17 cellular contexts compared by ENCODE assay signal in the genomic region with DNA sequence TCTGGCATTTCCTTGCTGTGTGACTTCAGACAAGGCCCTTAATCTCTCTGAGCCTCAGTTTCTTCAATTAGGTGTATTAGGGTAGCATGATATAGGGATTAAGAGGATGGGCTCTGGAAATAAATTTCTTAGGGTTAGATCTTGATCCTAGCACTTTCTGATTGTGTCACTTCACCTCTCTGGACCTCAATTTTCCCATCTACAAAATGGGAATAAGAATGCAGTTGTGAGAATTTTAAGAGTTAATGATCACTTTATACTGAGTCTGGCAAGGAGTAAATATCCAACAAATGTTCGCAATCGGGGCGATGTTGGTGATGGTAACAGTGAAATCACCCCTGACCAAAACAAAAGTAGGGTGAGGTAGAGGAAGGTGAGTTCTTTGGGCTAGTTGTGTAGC. TPM values are rescaled to one million over a fixed set of nuclear protein-coding genes. Genes with fewer than 3 reads are reported as not detected.
DNase-seq lines count a peak whose midpoint lies in the region; ATAC-seq, FAIRE-seq and TF ChIP-seq lines count a peak whose summit lies in the region.
"Had no signal": no experiment of that assay in that cellular context is flagged by ENCODE, and none has a peak within 500 bp of the region (broad histone marks: within the 10 kb centered on the region; RNA-seq: fewer than 3 reads in every experiment).

No MANE protein-coding gene starts in this region.

- peaks cover 10% of the 10 kb centered on the region for H3K23me2 ChIP-seq in H1 (ENCODE audit: low read depth, low read length)

- H2BK20ac ChIP-seq in H1 (ENCODE audit: low read length): peak overlapping the region; percentile 56; the same call in 1 of the 2 replicates

- no peaks in the 10 kb centered on the region for H3F3A ChIP-seq in GM23338 (replicated peaks; ENCODE audit: low read depth)

- H3K36me3 ChIP-seq in GM23338 (ENCODE audit: insufficient read depth) (no peaks in the 10 kb centered on the region), NT2/D1 (ENCODE audit: insufficient read depth, insufficient read length, low read length) (no peaks in the 10 kb centered on the region), H1 (ENCODE audit: control insufficient read depth in 2 of 4, insufficient read depth in 4 of 4, low read length in 3 of 4) (no peaks in the 10 kb centered on the region)
- H3K36me3 ChIP-seq: BLaER1 had no signal

- no peak overlapping the region for H4K91ac ChIP-seq in H1 (replicated peaks; ENCODE audit: insufficient read length, low read length)

- H3K56ac ChIP-seq in H1 (replicated peaks; ENCODE audit: insufficient read length, low read depth, low read length): no peak overlapping the region

- intact Hi-C loops in lower leg skin (cut with DNase I; ENCODE audit: low total_unique reads): no loop called here

- H3K4me1 Mint-ChIP-seq in GM23338: peaks cover 59% of the 10 kb centered on the region
- H3K4me1 Mint-ChIP-seq in activated CD8-positive, alpha-beta T cell treated with anti-CD3 and anti-CD28 coated beads, Interleukin-2, amount 10 ng/mL, durations not matched to agents 7 days and 5 days (ENCODE audit: low read depth): no peaks in the 10 kb centered on the region
- H3K4me1 Mint-ChIP-seq: CD14-positive monocyte had no signal

- H4K20me1 ChIP-seq in GM23338 (replicated peaks; ENCODE audit: insufficient read depth) (no peaks in the 10 kb centered on the region; the same call in 1 of the 2 replicates), H1 (replicated peaks in 1 of 2; ENCODE audit: control insufficient read depth in 1 of 2, insufficient read depth in 2 of 2, low read length in 2 of 2) (peaks cover 0 to 2% of the 10 kb centered on the region in 2 experiments)
- H4K20me1 ChIP-seq: BLaER1 had no signal

- no peak for TF ChIP-seq RAD21 in H1 (IDR thresholded peaks at IDR 0.05 in 1 of 2, conservative IDR thresholded peaks at IDR 0.05 in 1 of 2; ENCODE audit: low read depth in 2 of 2, low read length in 2 of 2)

- no peak overlapping the region for H3K4me2 ChIP-seq in GM23338
- H3K4me2 ChIP-seq in H1 (ENCODE audit: insufficient read depth in 1 of 2, low read depth in 2 of 2, low read length in 2 of 2): no peak overlapping the region
- H3K4me2 ChIP-seq: BLaER1, KMS-11 had no signal

- ATAC-seq in GM23338: no peak
- ATAC-seq in activated CD8-positive, alpha-beta T cell treated with anti-CD3 and anti-CD28 coated beads, Interleukin-2, amount 10 ng/mL, durations not matched to agents 7 days and 5 days: no peak
- ATAC-seq: HCT116 had no signal

- H2BK5ac ChIP-seq in H1 (ENCODE audit: low read depth, low read length): peak overlapping the region; percentile 36; the same call in 1 of the 2 replicates

- DNase-seq in GM23338 (ENCODE audit: low spot score) (no peak), NT2/D1 (ENCODE audit: low read depth, low spot score) (no peak), H1 (ENCODE audit: low read depth in 1 of 2, low spot score in 2 of 2) (no peak), OCI-M1 (lab: John Stamatoyannopoulos, UW) (no peak), lower leg skin (ENCODE audit: low spot score in 2 of 2) (no peak)
- DNase-seq in activated CD8-positive, alpha-beta T cell treated with anti-CD3 and anti-CD28 coated beads, Interleukin-2, amount 10 ng/mL, durations not matched to agents 7 days and 5 days: no peak
- DNase-seq: CD4-positive, alpha-beta memory T cell; DMS79 treated with DMSO at 0.1 percent for 48 hours; GF-D8; HFFc6 had no signal

- H2BK12ac ChIP-seq in H1 (ENCODE audit: low read depth, low read length): 0 out of 2 replicates have a peak overlapping the region, but pooled peaks have one; percentile 40

- H2AFZ ChIP-seq in GM23338: 0 out of 2 replicates have a peak overlapping the region, but pooled peaks have one; percentile 23
- no peak overlapping the region for H2AFZ ChIP-seq in H1 (ENCODE audit: low read length)

- FAIRE-seq in H1 (lab: Jason Lieb, UNC): no peak
- FAIRE-seq: A204.1, H54 had no signal

- no peak overlapping the region for H3K14ac ChIP-seq in H1 (ENCODE audit: insufficient read length)

- H2AK5ac ChIP-seq in H1 (ENCODE audit: low read depth, low read length): no peak overlapping the region; the same call in 1 of the 2 replicates

- no peak for TF ChIP-seq POLR2A in H1 (IDR thresholded peaks at IDR 0.05; ENCODE audit: control extremely low read depth in 1 of 2, low read depth in 2 of 2, low read length in 2 of 2)
- no peak for TF ChIP-seq POLR2A in lower leg skin (IDR thresholded peaks at IDR 0.05)

- peaks cover 27% of the 10 kb centered on the region for H3K27me3 ChIP-seq in GM23338 (ENCODE audit: insufficient read depth)
- peaks cover 25% of the 10 kb centered on the region for H3K27me3 ChIP-seq in NT2/D1 (ENCODE audit: insufficient read depth, insufficient read length)
- H3K27me3 ChIP-seq in H1 (replicated peaks in 1 of 4; ENCODE audit: control insufficient read depth in 3 of 4, extremely low read depth in 1 of 4, insufficient read depth in 3 of 4, low read length in 3 of 4): peaks cover 6 to 20% (median 16%) of the 10 kb centered on the region in 4 experiments; a peak in 6 of 7 replicates

- no peak overlapping the region for H3K4ac ChIP-seq in H1 (replicated peaks; ENCODE audit: insufficient read length, low read depth, low read length)

- H3K27ac Mint-ChIP-seq in GM23338: no peak overlapping the region
- no peak overlapping the region for H3K27ac Mint-ChIP-seq in activated CD8-positive, alpha-beta T cell treated with anti-CD3 and anti-CD28 coated beads, Interleukin-2, amount 10 ng/mL, durations not matched to agents 7 days and 5 days
- H3K27ac Mint-ChIP-seq: CD14-positive monocyte; CD4-positive, alpha-beta memory T cell; HFFc6 had no signal

- H2BK15ac ChIP-seq in H1 (ENCODE audit: low read length): no peak overlapping the region

- peaks cover 23% of the 10 kb centered on the region for H3K27me3 Mint-ChIP-seq in GM23338 (ENCODE audit: insufficient read depth, low read depth, poor library complexity)
- H3K27me3 Mint-ChIP-seq in activated CD8-positive, alpha-beta T cell treated with anti-CD3 and anti-CD28 coated beads, Interleukin-2, amount 10 ng/mL, durations not matched to agents 7 days and 5 days (ENCODE audit: low read depth): peaks cover 33% of the 10 kb centered on the region

- H3K4me3 ChIP-seq in GM23338 (no peak overlapping the region), NT2/D1 (ENCODE audit: insufficient read length, low read depth) (no peak overlapping the region), H1 (ENCODE audit: extremely low read depth in 1 of 4, insufficient read depth in 2 of 4, low read depth in 3 of 4, low read length in 4 of 4) (no peak overlapping the region), lower leg skin (ENCODE audit: low read depth, poor library complexity, severe bottlenecking) (no peak overlapping the region)
- H3K4me3 ChIP-seq: BLaER1 had no signal

- H3K79me1 ChIP-seq in H1 (ENCODE audit: low read depth, low read length): no peaks in the 10 kb centered on the region

- TF ChIP-seq EP300 in H1 (IDR thresholded peaks at IDR 0.05; ENCODE audit: borderline replicate concordance in 1 of 2, low read depth in 2 of 2, low read length in 2 of 2): no peak

- H3K79me2 ChIP-seq in GM23338 (replicated peaks; ENCODE audit: insufficient read depth) (no peaks in the 10 kb centered on the region), H1 (ENCODE audit: control insufficient read depth in 1 of 2, insufficient read depth in 2 of 2, low read length in 2 of 2) (no peaks in the 10 kb centered on the region)

- CTCF ChIA-PET in H1 (lab: Charles Lee; ENCODE audit: partially characterized antibody): no interaction called here
- CTCF ChIA-PET in activated CD8-positive, alpha-beta T cell treated with anti-CD3 and anti-CD28 coated beads, Interleukin-2, amount 10 ng/mL, durations not matched to agents 7 days and 5 days (lab: Charles Lee): no interaction called here

- H3K9me2 ChIP-seq in GM23338 (ENCODE audit: insufficient read depth): no peaks in the 10 kb centered on the region

- POLR2A ChIA-PET in H1 (lab: Charles Lee; ENCODE audit: partially characterized antibody): no interaction called here
- POLR2A ChIA-PET in activated CD8-positive, alpha-beta T cell treated with anti-CD3 and anti-CD28 coated beads, Interleukin-2, amount 10 ng/mL, durations not matched to agents 7 days and 5 days (lab: Charles Lee): no interaction called here

- no peaks in the 10 kb centered on the region for H3K36me3 Mint-ChIP-seq in GM23338 (ENCODE audit: low read depth)
- H3K36me3 Mint-ChIP-seq in activated CD8-positive, alpha-beta T cell treated with anti-CD3 and anti-CD28 coated beads, Interleukin-2, amount 10 ng/mL, durations not matched to agents 7 days and 5 days (ENCODE audit: low read depth): no peaks in the 10 kb centered on the region
- H3K36me3 Mint-ChIP-seq: CD14-positive monocyte; CD4-positive, alpha-beta memory T cell had no signal

- WGBS in H1 (ENCODE audit: extremely low coverage in 1 of 2, insufficient coverage in 1 of 2, insufficient read length in 1 of 2, insufficient replicate concordance in 2 of 2, low coverage in 1 of 2, low lambda C conversion rate in 2 of 2, missing lambda C conversion rate in 1 of 2), 2 experiments: 98% methylated on average over 3 of the region's 3 CpGs; no CpG with 5 or more reads in 1 of the 2 experiments
- WGBS in lower leg skin, 2 donors: 86 to 87% methylated on average over 3 of the region's 3 CpGs

- H3K4me1 ChIP-seq in GM23338 (ENCODE audit: insufficient read depth): peaks cover 33% of the 10 kb centered on the region
- peaks cover 22% of the 10 kb centered on the region for H3K4me1 ChIP-seq in NT2/D1 (ENCODE audit: insufficient read depth, insufficient read length)
- peaks cover 6 to 22% (median 11%) of the 10 kb centered on the region in 4 experiments for H3K4me1 ChIP-seq in H1 (replicated peaks in 1 of 4; ENCODE audit: control insufficient read depth in 3 of 4, insufficient read depth in 4 of 4, low read length in 3 of 4)

- no peak overlapping the region for H3K23ac ChIP-seq in H1 (ENCODE audit: insufficient read length)

- no peak overlapping the region for H3K27ac ChIP-seq in GM23338 (ENCODE audit: low read depth)
- no peak overlapping the region for H3K27ac ChIP-seq in H1 (ENCODE audit: low read depth, low read length)
- H3K27ac ChIP-seq: BLaER1, KMS-11 had no signal

- H3K9me3 Mint-ChIP-seq in GM23338: no peaks in the 10 kb centered on the region
- H3K9me3 Mint-ChIP-seq in activated CD8-positive, alpha-beta T cell treated with anti-CD3 and anti-CD28 coated beads, Interleukin-2, amount 10 ng/mL, durations not matched to agents 7 days and 5 days (ENCODE audit: insufficient read depth): no peaks in the 10 kb centered on the region

- H3K9me3 ChIP-seq in NT2/D1 (ENCODE audit: insufficient read depth, low read length) (no peaks in the 10 kb centered on the region), H1 (ENCODE audit: insufficient read depth in 2 of 2, low read depth in 1 of 2, low read length in 1 of 2) (no peaks in the 10 kb centered on the region)
- H3K9me3 ChIP-seq: BLaER1 had no signal

- H3K18ac ChIP-seq in H1 (ENCODE audit: extremely low read depth, low read length): no peak overlapping the region; the same call in 1 of the 2 replicates

- H3K9ac ChIP-seq in NT2/D1 (ENCODE audit: insufficient read length, low read depth) (peak overlapping the region; percentile 3), H1 (replicated peaks in 1 of 4; ENCODE audit: extremely low read depth in 1 of 4, low read depth in 3 of 4, low read length in 3 of 4) (no peak overlapping the region; a peak in 1 of 7 replicates)
- H3K9ac ChIP-seq: BLaER1, KMS-11 had no signal

- no peak overlapping the region for H4K5ac ChIP-seq in H1 (ENCODE audit: insufficient read length, low read depth, low read length)

- no peak for TF ChIP-seq CTCF in GM23338 (conservative IDR thresholded peaks at IDR 0.05; ENCODE audit: low read depth in 2 of 2)
- no peak for TF ChIP-seq CTCF in H1 (IDR thresholded peaks at IDR 0.05; ENCODE audit: control extremely low read depth in 1 of 3, insufficient read depth in 1 of 3, low read depth in 1 of 3, low read length in 3 of 3)
- no peak for TF ChIP-seq CTCF in lower leg skin (IDR thresholded peaks at IDR 0.05)

- H3K4me3 Mint-ChIP-seq in GM23338: no peak overlapping the region; the same call in 2 of the 3 replicates
- no peak overlapping the region for H3K4me3 Mint-ChIP-seq in activated CD8-positive, alpha-beta T cell treated with anti-CD3 and anti-CD28 coated beads, Interleukin-2, amount 10 ng/mL, durations not matched to agents 7 days and 5 days
- H3K4me3 Mint-ChIP-seq: CD14-positive monocyte; CD4-positive, alpha-beta memory T cell; HFFc6 had no signal

- no peak overlapping the region for H2BK120ac ChIP-seq in H1 (replicated peaks; ENCODE audit: low read depth, low read length)

- H4K8ac ChIP-seq in H1 (ENCODE audit: extremely low read depth, insufficient read depth, low read length): no peak overlapping the region

RNA-seq across cellular contexts. Expression of gene RPH3A, which starts 4.0 kb away (rescaled TPM):
- total RNA-seq in GM23338 (2014; rRNA removed; shearing (Covaris generic)): 0.03 and 0.31 TPM in 2 replicates
- polyA plus RNA-seq in GM23338 (2016; fragmentation: Nextera tagmentation; extraction: Ambion mirVana) (0.21 TPM in 1 of 2 replicates, not detected in the other), H1 (2011; rRNA removed) (0.02 TPM in 1 of 2 replicates, not detected in the other)
- not detected in 2 replicates for total RNA-seq in H1 (2021; fragmentation: NEBNext Ultra II Directional; extraction: Animal tissue kit (Norgen Biotek cat#: 25700))
- polyA plus RNA-seq in H1 (2011; cell fraction: cytosol; rRNA removed): 0.06 TPM
- 0.04 TPM for polyA plus RNA-seq in H1 (2011; cell fraction: nucleus; rRNA removed)
- 0.04 to 0.16 TPM (median 0.07 TPM) in 3 of 4 replicates, not detected in the other for polyA plus RNA-seq in H1 (2012, experiment 1 of 2)
- not detected for polyA plus RNA-seq in H1 (2012, experiment 2 of 2)
- polyA plus RNA-seq in H1 (2013, experiment 1 of 2): 0.06 TPM
- polyA plus RNA-seq in H1 (2013, experiment 2 of 2): 0.04 TPM
- not detected in 2 replicates for polyA minus RNA-seq in H1 (2011; rRNA and poly(A)+ RNA removed)
- not detected for polyA minus RNA-seq in H1 (2011; cell fraction: cytosol; rRNA and poly(A)+ RNA removed)
- polyA minus RNA-seq in H1 (2011; cell fraction: nucleus; rRNA and poly(A)+ RNA removed): not detected
- not detected for total RNA-seq in lower leg skin
- not detected for total RNA-seq in activated CD8-positive, alpha-beta T cell treated with anti-CD3 and anti-CD28 coated beads, Interleukin-2, amount 10 ng/mL, durations not matched to agents 7 days and 5 days
- total RNA-seq: CD4-positive, alpha-beta memory T cell; HFFc6 had no signal
- polyA plus RNA-seq: AG04450; CD4-positive, alpha-beta memory T cell had no signal
